ENCODE assay signal across 8 cellular contexts in the genomic region with DNA sequence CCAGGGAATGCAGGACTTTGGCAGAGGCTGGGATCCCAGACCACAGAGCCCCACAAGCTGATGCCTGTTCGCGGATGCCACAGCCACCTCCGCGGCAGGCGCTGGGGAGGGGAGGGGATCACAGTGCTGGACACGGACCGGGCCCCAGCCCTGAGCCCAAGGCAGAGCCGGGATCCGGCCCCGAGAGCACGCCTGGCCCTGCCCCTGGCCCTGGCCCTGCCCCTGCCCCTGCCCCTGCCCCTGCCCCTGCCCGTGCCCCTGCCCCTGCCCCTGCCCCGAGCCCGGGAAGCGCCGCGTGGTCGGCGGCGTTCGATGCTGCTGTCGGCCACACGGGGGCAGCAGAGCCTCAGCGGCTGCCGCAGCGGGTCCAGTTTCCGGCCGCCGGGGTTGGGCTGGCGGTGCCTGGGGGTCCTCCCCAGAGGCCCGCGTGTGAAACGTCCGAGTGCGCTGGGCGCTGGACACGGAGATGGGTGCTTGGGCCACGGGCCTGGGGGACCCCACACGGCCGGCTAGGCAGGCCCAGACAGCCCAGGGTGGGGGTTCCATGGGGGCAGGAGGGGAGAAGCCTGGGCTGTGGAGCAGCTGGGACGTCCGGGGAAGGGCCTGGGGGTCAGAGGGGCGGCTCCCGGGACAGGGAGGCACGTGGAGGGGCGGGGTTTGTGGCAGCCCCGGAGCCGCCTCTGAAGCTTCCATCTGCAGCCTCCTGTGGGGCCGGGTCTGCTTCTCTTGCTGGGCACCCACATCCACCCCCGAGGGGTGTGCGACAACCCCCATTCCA.
A peak's percentile ranks its signal among the peaks of the same experiment; 100 is the strongest.
DNase-seq lines count a peak whose midpoint lies in the region; ATAC-seq and TF ChIP-seq lines count a peak whose summit lies in the region.
"Not testable (repeated sequence)": the region's sequence is repeated elsewhere in the genome, so short reads cannot be mapped to it uniquely, and the experiment has no call there.

No MANE protein-coding gene starts in this region.

- not testable (repeated sequence) for H3K27ac Mint-ChIP-seq in T-helper 17 cell

- not testable (repeated sequence) for H3K4me1 Mint-ChIP-seq in T-helper 17 cell

- not testable (repeated sequence) for H3K4me3 Mint-ChIP-seq in T-helper 17 cell

- intact Hi-C loops in left lung (cut with DNase I): not testable (repeated sequence)

- peak overlapping the region; percentile 46 for H3K4me3 ChIP-seq in GM12865 (ENCODE audit: low read depth, low read length)
- H3K4me3 ChIP-seq in left lung: not testable (repeated sequence)

- not testable (repeated sequence) for H3K4me1 ChIP-seq in left lung

- not testable (repeated sequence) for H3K27ac ChIP-seq in left lung

- DNase-seq in GM12865 (ENCODE audit: low read depth) (peak; percentile 49), T-helper 17 cell (peak in 1 of 3 donors; percentile 12)
- DNase-seq in activated naive CD4-positive, alpha-beta T cell treated with Interleukin-2 at 50 U/mL for 16 hours: peak; percentile 17
- not testable (repeated sequence) for DNase-seq in left lung
- DNase-seq in stimulated activated naive CD8-positive, alpha-beta T cell treated with anti-CD3 and anti-CD28 coated beads, Interleukin-15, Interleukin-2, amounts not matched to agents 100 U/mL and 50 U/mL, for 24 hours: peak; percentile 24

- not testable (repeated sequence) for H3K27me3 ChIP-seq in left lung

- H3K9me3 ChIP-seq in T-helper 17 cell (ENCODE audit: control insufficient read depth, low read length, poor library complexity, severe bottlenecking); left lung: not testable (repeated sequence)

- not testable (repeated sequence) for H3K36me3 ChIP-seq in left lung

- not testable (repeated sequence) for H3K36me3 Mint-ChIP-seq in T-helper 17 cell (ENCODE audit: low read depth)

- peak; percentile 54 for ATAC-seq in GM19463 (IDR thresholded peaks at IDR 0.05; ENCODE audit: unreplicated experiment)
- ATAC-seq in HG02840 (IDR thresholded peaks at IDR 0.05; ENCODE audit: low FRiP score, unreplicated experiment): peak; percentile 51
- ATAC-seq in HG03439 (IDR thresholded peaks at IDR 0.05; ENCODE audit: unreplicated experiment): peak; percentile 41
- ATAC-seq in T-helper 17 cell: peak; percentile 70
- peak; percentile 90 for ATAC-seq in left lung
- peak; percentile 61 for ATAC-seq in stimulated activated naive CD8-positive, alpha-beta T cell treated with anti-CD3 and anti-CD28 coated beads, Interleukin-15, Interleukin-2, amounts not matched to agents 100 U/mL and 50 U/mL, for 24 hours

- not testable (repeated sequence) for TF ChIP-seq CTCF in GM12865 (IDR thresholded peaks at IDR 0.05; ENCODE audit: insufficient read depth, low read depth, low read length, missing control alignments)
- peak in 1 of 2 donors; percentile 26 for TF ChIP-seq CTCF in left lung (IDR thresholded peaks at IDR 0.05)

- H3K27me3 Mint-ChIP-seq in T-helper 17 cell: not testable (repeated sequence)
